ENCODE assay signal across 12 cellular contexts in genomic region chr7:112866424-112866823, GRCh38.
DNase-seq lines count a peak whose midpoint lies in the region; ATAC-seq, FAIRE-seq and TF ChIP-seq lines count a peak whose summit lies in the region.
"Had no signal": no experiment of that assay in that cellular context is flagged by ENCODE, and none has a peak within 500 bp of the region (broad histone marks: within the 10 kb centered on the region; RNA-seq: fewer than 3 reads in every experiment).

No MANE protein-coding gene starts in this region.

- no peaks in the 10 kb centered on the region for H3K79me2 ChIP-seq in OCI-LY1 (ENCODE audit: insufficient read depth, low read length)

- H3K4me3 ChIP-seq in OCI-LY1 (ENCODE audit: low read depth, low read length, poor library complexity, severe bottlenecking) (no peak overlapping the region), endodermal cell (ENCODE audit: low read length) (no peak overlapping the region), foreskin fibroblast (ENCODE audit: low read depth in 1 of 2, low read length in 2 of 2) (no peak overlapping the region)
- H3K4me3 ChIP-seq: tibial nerve had no signal

- DNase-seq in G401 (ENCODE audit: low spot score): peak; percentile 11
- DNase-seq in RCC 7860 (ENCODE audit: low spot score): no peak
- no peak for DNase-seq in endodermal cell
- DNase-seq in foreskin fibroblast: no peak
- DNase-seq in stimulated activated CD8-positive, alpha-beta memory T cell treated with anti-CD3 and anti-CD28 coated beads, Interleukin-4, amount 100 ng/mL, for 48 hours: no peak
- DNase-seq: CD8-positive, alpha-beta T cell; dermis blood vessel endothelial cell; islet precursor cell had no signal

- ATAC-seq in GM19035 (IDR thresholded peaks at IDR 0.05; ENCODE audit: unreplicated experiment) (peak; percentile 98), HG02870 (IDR thresholded peaks at IDR 0.05; ENCODE audit: unreplicated experiment) (peak; percentile 98)
- ATAC-seq: CD8-positive, alpha-beta T cell had no signal

- peak overlapping the region; percentile 1; the same call in 1 of the 2 replicates for H3K4me2 ChIP-seq in OCI-LY1 (ENCODE audit: low read length)

- no peak overlapping the region for H2AFZ ChIP-seq in OCI-LY1 (ENCODE audit: low read length)

- H3K9ac ChIP-seq in OCI-LY1 (ENCODE audit: low read length): no peak overlapping the region
- no peak overlapping the region for H3K9ac ChIP-seq in endodermal cell (ENCODE audit: extremely low read depth, low read length, poor library complexity, severe bottlenecking)

- H3K36me3 ChIP-seq in OCI-LY1 (ENCODE audit: insufficient read depth, low read length): no peaks in the 10 kb centered on the region
- peaks cover 7% of the 10 kb centered on the region for H3K36me3 ChIP-seq in endodermal cell (ENCODE audit: control insufficient read depth, insufficient read depth, low read length)

- H4K20me1 ChIP-seq in OCI-LY1 (ENCODE audit: insufficient read depth, low read length): no peaks in the 10 kb centered on the region

- H3K27ac ChIP-seq in OCI-LY1 (ENCODE audit: low read depth, low read length, poor library complexity, severe bottlenecking): no peak overlapping the region
- H3K27ac ChIP-seq in endodermal cell (ENCODE audit: low read depth, low read length): no peak overlapping the region
- H3K27ac ChIP-seq: tibial nerve had no signal

- H3K27me3 ChIP-seq in OCI-LY1 (ENCODE audit: insufficient read depth, low read length) (no peaks in the 10 kb centered on the region), endodermal cell (ENCODE audit: control insufficient read depth, insufficient read depth, low read length, poor library complexity, severe bottlenecking) (no peaks in the 10 kb centered on the region)
- H3K27me3 ChIP-seq: tibial nerve had no signal

- FAIRE-seq in RCC 7860 (lab: Jason Lieb, UNC): no peak

- H3K4me1 ChIP-seq in OCI-LY1 (ENCODE audit: insufficient read depth, low read length, severe bottlenecking) (peaks cover 9% of the 10 kb centered on the region), endodermal cell (ENCODE audit: control insufficient read depth, insufficient read depth, low read length) (no peaks in the 10 kb centered on the region)
- H3K4me1 ChIP-seq: tibial nerve had no signal

- in situ Hi-C loops in G401 (cut with HindIII; ENCODE audit: low sequenced_read_pairs): no loop called here

- H3K4me3 Mint-ChIP-seq in endodermal cell: no peak overlapping the region
- H3K4me3 Mint-ChIP-seq: CD8-positive, alpha-beta T cell had no signal

- H3K9me3 ChIP-seq in OCI-LY1 (ENCODE audit: low read length) (peaks cover 12% of the 10 kb centered on the region; the same call in 1 of the 2 replicates), endodermal cell (ENCODE audit: control insufficient read depth, low read length) (peaks cover 26% of the 10 kb centered on the region)

- no peak overlapping the region for H3K27ac Mint-ChIP-seq in endodermal cell
- H3K27ac Mint-ChIP-seq: CD8-positive, alpha-beta T cell had no signal

- H3K27me3 Mint-ChIP-seq in endodermal cell (ENCODE audit: insufficient read depth): no peaks in the 10 kb centered on the region

- H3K9me2 ChIP-seq in OCI-LY1 (ENCODE audit: low read depth, low read length): no peaks in the 10 kb centered on the region

- H3K4me1 Mint-ChIP-seq in endodermal cell: peaks cover 1% of the 10 kb centered on the region

- H3K9me3 Mint-ChIP-seq in endodermal cell: peaks cover 27% of the 10 kb centered on the region
- H3K9me3 Mint-ChIP-seq: CD8-positive, alpha-beta T cell had no signal

- peaks cover 32% of the 10 kb centered on the region for H3K36me3 Mint-ChIP-seq in endodermal cell (ENCODE audit: low read depth)

- 92 to 98% methylated on average over 3 to 4 of the region's 4 CpGs for WGBS in endodermal cell (ENCODE audit: insufficient coverage in 1 of 2, insufficient read length in 1 of 2), 2 experiments

- no peaks in the 10 kb centered on the region for H3F3A ChIP-seq in OCI-LY1 (ENCODE audit: insufficient read depth, low read length)

- TF ChIP-seq CTCF in OCI-LY1 (IDR thresholded peaks at IDR 0.05; ENCODE audit: low read length): no peak
- no peak for TF ChIP-seq CTCF in endodermal cell (conservative IDR thresholded peaks at IDR 0.05)
- TF ChIP-seq CTCF in foreskin fibroblast (IDR thresholded peaks at IDR 0.05; ENCODE audit: low read depth, low read length): no peak
